16 cellular contexts compared by ENCODE assay signal in genomic region chr4:118941799-118942198, GRCh38. TPM values are rescaled to one million over a fixed set of nuclear protein-coding genes. Genes with fewer than 3 reads are reported as not detected.
DNase-seq lines count a peak whose midpoint lies in the region; ATAC-seq, FAIRE-seq and TF ChIP-seq lines count a peak whose summit lies in the region.
"Had no signal": no experiment of that assay in that cellular context is flagged by ENCODE, and none has a peak within 500 bp of the region (broad histone marks: within the 10 kb centered on the region; RNA-seq: fewer than 3 reads in every experiment).

No MANE protein-coding gene starts in this region.

- BruUV-seq in HepG2 (replicated peaks; lab: Mats Ljungman, UMichigan) = no TSS peak

- 50% methylated on average over 6 of the region's 6 CpGs for WGBS in liver
- WGBS in HepG2 (ENCODE audit: low lambda C conversion rate) = 41% methylated on average over 6 of the region's 6 CpGs

- H3K79me2 ChIP-seq in HepG2 (ENCODE audit: insufficient read depth, low read length) = no peaks in the 10 kb centered on the region

- H3K4me3 ChIP-seq in liver (ENCODE audit: low read depth in 1 of 3, low read length in 3 of 3) (no peak overlapping the region), HepG2 (replicated peaks in 1 of 3; ENCODE audit: insufficient read depth in 1 of 3, low read depth in 2 of 3, low read length in 3 of 3) (no peak overlapping the region), astrocyte of the spinal cord (ENCODE audit: low read depth, low read length) (no peak overlapping the region)
- H3K4me3 ChIP-seq: suprapubic skin had no signal

- TF ChIP-seq EP300 in HepG2 (IDR thresholded peaks at IDR 0.05; ENCODE audit: low read depth in 2 of 2, low read length in 2 of 2) = no peak
- no peak for TF ChIP-seq EP300 in HepG2 (CRISPR knock-in tag; IDR thresholded peaks at IDR 0.05; ENCODE audit: borderline replicate concordance)

- TF ChIP-seq POLR2A in HepG2 (IDR thresholded peaks at IDR 0.05; ENCODE audit: insufficient read depth in 1 of 2, low read depth in 2 of 2, low read length in 2 of 2) = no peak

- no peak overlapping the region for H2AFZ ChIP-seq in HepG2 (ENCODE audit: low read length)

- H3K27me3 ChIP-seq in liver (ENCODE audit: control insufficient read depth in 4 of 4, insufficient read depth in 4 of 4, low read length in 3 of 4) (no peaks in the 10 kb centered on the region), HepG2 (ENCODE audit: control insufficient read depth in 1 of 2, insufficient read depth in 2 of 2, low read length in 2 of 2) (no peaks in the 10 kb centered on the region; a peak in 2 of 5 replicates)
- H3K27me3 ChIP-seq: suprapubic skin had no signal

- no peaks in the 10 kb centered on the region for H3K9me3 ChIP-seq in liver (ENCODE audit: control insufficient read depth in 4 of 4, low read length in 3 of 4)
- H3K9me3 ChIP-seq in HepG2 (ENCODE audit: low read length) = no peaks in the 10 kb centered on the region
- H3K9me3 ChIP-seq: suprapubic skin had no signal

- intact Hi-C loops in HepG2 (cut with micrococcal nuclease; ENCODE audit: unreplicated experiment) = no loop called here

- H3K9ac ChIP-seq in liver (ENCODE audit: low read depth in 1 of 2, low read length in 2 of 2) (no peak overlapping the region), HepG2 (ENCODE audit: insufficient read depth, low read depth, low read length) (no peak overlapping the region)

- POLR2A ChIA-PET in HepG2 (lab: Yijun Ruan, JAX) = no interaction called here

- no peak for TF ChIP-seq CTCF in liver (IDR thresholded peaks at IDR 0.05; ENCODE audit: low read depth, low read length, missing input control)
- TF ChIP-seq CTCF in HepG2 (CRISPR knock-in tag; IDR thresholded peaks at IDR 0.05) = no peak
- no peak for TF ChIP-seq CTCF in astrocyte of the spinal cord (IDR thresholded peaks at IDR 0.05; ENCODE audit: low read depth, low read length)

- ATAC-seq in HepG2 (no peak), left lobe of liver (peak; percentile 94), HG03108 (IDR thresholded peaks at IDR 0.05; ENCODE audit: unreplicated experiment) (no peak)
- ATAC-seq: T-cell had no signal

- no peaks in the 10 kb centered on the region for H3K36me3 ChIP-seq in liver (ENCODE audit: control insufficient read depth in 4 of 4, insufficient read depth in 3 of 4, low read depth in 1 of 4, low read length in 3 of 4)
- no peaks in the 10 kb centered on the region for H3K36me3 ChIP-seq in HepG2 (replicated peaks in 1 of 2; ENCODE audit: control insufficient read depth in 1 of 2, insufficient read depth in 2 of 2, low read length in 2 of 2)
- H3K36me3 ChIP-seq: suprapubic skin had no signal

- H3K27ac ChIP-seq in liver (ENCODE audit: low read depth in 1 of 2, low read length in 2 of 2) = peak overlapping the region in 1 of 2 donors; percentile 46
- no peak overlapping the region for H3K27ac ChIP-seq in HepG2 (ENCODE audit: extremely low read length, insufficient read depth, low read length)
- H3K27ac ChIP-seq: suprapubic skin had no signal

- H3K4me1 ChIP-seq in liver (ENCODE audit: control insufficient read depth in 4 of 4, insufficient read depth in 4 of 4, low read length in 3 of 4) = peaks cover 2 to 10% (median 6%) of the 10 kb centered on the region in 4 donors
- no peaks in the 10 kb centered on the region for H3K4me1 ChIP-seq in HepG2 (ENCODE audit: insufficient read depth, low read length)
- H3K4me1 ChIP-seq: suprapubic skin had no signal

- CTCF ChIA-PET in HepG2 (lab: Yijun Ruan, JAX; ENCODE audit: low intra/inter-chr PET ratio, low total read pairs) = no interaction called here

- in situ Hi-C loops in HepG2 (cut with HindIII; ENCODE audit: extremely low pct_ligation_motif_present, low pct_unique_long_range_greater_than_20kb) (no loop called here), astrocyte of the spinal cord (cut with HindIII; ENCODE audit: low sequenced_read_pairs) (no loop called here)

- H3K4me2 ChIP-seq in HepG2 (ENCODE audit: low read depth, low read length) = no peak overlapping the region

- TF ChIP-seq RAD21 in liver (IDR thresholded peaks at IDR 0.05) (no peak), HepG2 (CRISPR knock-in tag; IDR thresholded peaks at IDR 0.05) (no peak)

- no peak for FAIRE-seq in HepG2 (lab: Jason Lieb, UNC)
- FAIRE-seq: colon had no signal

- no peak for DNase-seq in HepG2 (ENCODE audit: low spot score)
- peak; percentile 16 for DNase-seq in astrocyte of the spinal cord (ENCODE audit: low read depth, low spot score)
- no peak for DNase-seq in left lobe of liver (ENCODE audit: low spot score)
- DNase-seq in RPMI8226 = no peak
- no peak for DNase-seq in glomerular visceral epithelial cell (ENCODE audit: extremely low spot score)
- DNase-seq in NCI-H2196 treated with DMSO at 0.1 percent for 48 hours (lab: John Stamatoyannopoulos, UW; ENCODE audit: unreplicated experiment) = no peak
- DNase-seq: activated CD4-positive, alpha-beta T cell treated with anti-CD3 and anti-CD28 coated beads, Interleukin-2, amount 50 U/mL, for 1 hour; activated naive CD4-positive, alpha-beta T cell treated with anti-CD3 and anti-CD28 coated beads for 36 hours; NCI-H1105; NK-92 treated with Interleukin-12 subunit alpha and Interleukin-12 subunit beta, amount 100 ng/mL, for 24 hours; posterior cingulate gyrus; T-cell had no signal

- H4K20me1 ChIP-seq in HepG2 (ENCODE audit: insufficient read depth, low read length) = no peaks in the 10 kb centered on the region

TF ChIP-seq in liver, 16 proteins besides CTCF, POLR2A, EP300 and RAD21:
- TF ChIP-seq MAX (IDR thresholded peaks at IDR 0.05) (no peak), EGR1 (IDR thresholded peaks at IDR 0.05; ENCODE audit: low read depth in 2 of 2) (no peak), FOXA2 (IDR thresholded peaks at IDR 0.05) (peak; percentile 74), FOXA1 (IDR thresholded peaks at IDR 0.05) (peak; percentile 65)
TF ChIP-seq in liver: peak in this region for 2.

TF ChIP-seq in HepG2, 621 proteins besides CTCF, POLR2A, EP300 and RAD21 (continues in another document):
- TF ChIP-seq ZNF713 (CRISPR knock-in tag; IDR thresholded peaks at IDR 0.05) (no peak), MTERF4 (CRISPR knock-in tag; IDR thresholded peaks at IDR 0.05) (no peak), ZNF512 (CRISPR knock-in tag; IDR thresholded peaks at IDR 0.05) (no peak), ZNF703 (CRISPR knock-in tag; IDR thresholded peaks at IDR 0.05; ENCODE audit: borderline replicate concordance) (no peak), ZNF263 (CRISPR knock-in tag; IDR thresholded peaks at IDR 0.05) (no peak), PTBP1 (IDR thresholded peaks at IDR 0.05; ENCODE audit: low read depth, low read length, poor library complexity, severe bottlenecking) (no peak), AGO1 (IDR thresholded peaks at IDR 0.05; ENCODE audit: low read depth, low read length, poor library complexity, severe bottlenecking) (no peak)

RNA-seq across cellular contexts. Expression of gene SYNPO2, which starts 53.1 kb away (rescaled TPM):
- total RNA-seq in liver = 10 to 100 TPM in 1 of 2 donors, 1 to 10 TPM in 1; 2.7 to 10.9 TPM
- 1 to 10 TPM; 2.4 to 4.2 TPM for polyA plus RNA-seq in liver
- total RNA-seq in HepG2 (2016; rRNA removed; fragmentation: Illumina TruSeq; extraction: Trizol) = 0.04 TPM in 1 of 2 replicates, not detected in the other
- not detected in 2 replicates for total RNA-seq in HepG2 (2016; cell fraction: cytosol; rRNA removed; fragmentation: Illumina TruSeq; extraction: Trizol; ENCODE audit: low read depth)
- total RNA-seq in HepG2 (2016; cell fraction: insoluble cytoplasmic fraction; rRNA removed; fragmentation: Illumina TruSeq; extraction: Trizol) = not detected in 2 replicates
- 0.03 TPM in 1 of 2 replicates, not detected in the other for total RNA-seq in HepG2 (2016; cell fraction: membrane; rRNA removed; fragmentation: Illumina TruSeq; extraction: Trizol)
- total RNA-seq in HepG2 (2016; cell fraction: nucleus; rRNA removed; fragmentation: Illumina TruSeq; extraction: Trizol) = 0.06 TPM in 1 of 2 replicates, not detected in the other
- 0.01 TPM in 1 of 2 replicates, not detected in the other for polyA plus RNA-seq in HepG2 (2011; rRNA removed)
- polyA plus RNA-seq in HepG2 (2011; cell fraction: cytosol; rRNA removed) = 0.01 TPM in 1 of 2 replicates, not detected in the other
- not detected in 2 replicates for polyA plus RNA-seq in HepG2 (2011; cell fraction: nucleus; rRNA removed)
- 0.04 TPM in 2 replicates for polyA plus RNA-seq in HepG2 (2012)
- polyA plus RNA-seq in HepG2 (2016; cell fraction: cytosol; fragmentation: Illumina TruSeq; extraction: Trizol; ENCODE audit: low read depth) = 0.03 TPM in 1 of 2 replicates, not detected in the other
- not detected in 2 replicates for polyA plus RNA-seq in HepG2 (2016; cell fraction: insoluble cytoplasmic fraction; fragmentation: Illumina TruSeq; extraction: Trizol; ENCODE audit: low read depth)
- polyA plus RNA-seq in HepG2 (2016; cell fraction: membrane; fragmentation: Illumina TruSeq; extraction: Trizol; ENCODE audit: low read depth) = not detected in 2 replicates
- polyA plus RNA-seq in HepG2 (2016; cell fraction: nucleus; fragmentation: Illumina TruSeq; extraction: Trizol; ENCODE audit: insufficient read depth, low read depth) = 0.15 TPM in 2 replicates
- polyA minus RNA-seq in HepG2 (2011; rRNA and poly(A)+ RNA removed; ENCODE audit: low replicate concordance) = 0.63 TPM in 1 of 2 replicates, not detected in the other
- polyA minus RNA-seq in HepG2 (2011; cell fraction: cytosol; rRNA and poly(A)+ RNA removed) = not detected in 2 replicates
- polyA minus RNA-seq in HepG2 (2011; cell fraction: nucleus; rRNA and poly(A)+ RNA removed) = 0.12 TPM in 1 of 2 replicates, not detected in the other
- 3.6 TPM for total RNA-seq in left lobe of liver
